10 cellular contexts compared by ENCODE assay signal in genomic region chr9:125066839-125067619, GRCh38.
DNase-seq lines count a peak whose midpoint lies in the region; ATAC-seq and TF ChIP-seq lines count a peak whose summit lies in the region.
"Had no signal": no experiment of that assay in that cellular context is flagged by ENCODE, and none has a peak within 500 bp of the region (broad histone marks: within the 10 kb centered on the region; RNA-seq: fewer than 3 reads in every experiment).

No MANE protein-coding gene starts in this region.

- H3K27ac Mint-ChIP-seq in osteocyte (ENCODE audit: unreplicated experiment), result no peak overlapping the region
- no peak overlapping the region for H3K27ac Mint-ChIP-seq in activated CD8-positive, alpha-beta T cell treated with anti-CD3 and anti-CD28 coated beads for 36 hours

- intact Hi-C loops in activated CD8-positive, alpha-beta T cell treated with anti-CD3 and anti-CD28 coated beads for 36 hours (cut with micrococcal nuclease), result no loop called here
- intact Hi-C loops in PC-9 (cut with micrococcal nuclease; ENCODE audit: unreplicated experiment), result no loop called here

- TF ChIP-seq CTCF in SK-N-SH (IDR thresholded peaks at IDR 0.05) (no peak), foreskin fibroblast (IDR thresholded peaks at IDR 0.05; ENCODE audit: low read depth, low read length) (no peak), osteocyte (IDR thresholded peaks at IDR 0.05) (no peak), PC-9 (conservative IDR thresholded peaks at IDR 0.05) (no peak)
- TF ChIP-seq CTCF in activated CD8-positive, alpha-beta T cell treated with anti-CD3 and anti-CD28 coated beads for 36 hours (IDR thresholded peaks at IDR 0.05), result no peak

- H2AFZ ChIP-seq in SK-N-SH (ENCODE audit: low read depth), result no peak overlapping the region
- no peak overlapping the region for H2AFZ ChIP-seq in PC-9

- TF ChIP-seq EP300 in SK-N-SH (IDR thresholded peaks at IDR 0.05; ENCODE audit: borderline replicate concordance in 1 of 2, low read depth in 1 of 2, low read length in 1 of 2), result no peak

- H3K9ac ChIP-seq in SK-N-SH, result no peak overlapping the region
- H3K9ac ChIP-seq: KMS-11 had no signal

- WGBS in SK-N-SH (ENCODE audit: low lambda C conversion rate), result 68% methylated on average over 10 of the region's 10 CpGs

- DNase-seq in NCI-H510A treated with DMSO at 0.1 percent for 48 hours (lab: John Stamatoyannopoulos, UW) (peak; percentile 52), NCI-H510A (lab: John Stamatoyannopoulos, UW) (no peak), SK-N-SH (no peak), foreskin fibroblast (peak; percentile 4 to 44), osteocyte (ENCODE audit: extremely low spot score, unreplicated experiment) (no peak), PC-9 (no peak)
- DNase-seq in activated CD8-positive, alpha-beta T cell treated with anti-CD3 and anti-CD28 coated beads for 36 hours, result no peak
- DNase-seq: activated effector memory CD4-positive, alpha-beta T cell treated with anti-CD3 and anti-CD28 coated beads, Interleukin-2, amount 50 U/mL, for 16 hours had no signal

- H3K4me3 Mint-ChIP-seq in osteocyte (ENCODE audit: unreplicated experiment), result no peak overlapping the region
- H3K4me3 Mint-ChIP-seq in activated CD8-positive, alpha-beta T cell treated with anti-CD3 and anti-CD28 coated beads for 36 hours, result no peak overlapping the region

- ATAC-seq in activated CD8-positive, alpha-beta T cell treated with anti-CD3 and anti-CD28 coated beads for 36 hours, result no peak

- TF ChIP-seq RAD21 in SK-N-SH (IDR thresholded peaks at IDR 0.05; ENCODE audit: low read length), result no peak

- CTCF ChIA-PET in SK-N-SH (lab: Yijun Ruan, JAX) (no interaction called here), PC-9 (lab: Charles Lee) (no interaction called here)
- CTCF ChIA-PET in activated CD8-positive, alpha-beta T cell treated with anti-CD3 and anti-CD28 coated beads for 36 hours (lab: Charles Lee), result no interaction called here

- H3K36me3 ChIP-seq in SK-N-SH (replicated peaks in 1 of 2; ENCODE audit: control insufficient read depth in 1 of 2, insufficient read depth in 2 of 2, low read length in 1 of 2), result peaks cover 0 to 6% of the 10 kb centered on the region in 2 experiments
- H3K36me3 ChIP-seq in PC-9 (ENCODE audit: low read depth), result 0 out of 2 replicates have a peak, but pooled peaks cover 3% of the 10 kb centered on the region

- H3K9me3 Mint-ChIP-seq in osteocyte (ENCODE audit: unreplicated experiment), result no peaks in the 10 kb centered on the region
- H3K9me3 Mint-ChIP-seq in activated CD8-positive, alpha-beta T cell treated with anti-CD3 and anti-CD28 coated beads for 36 hours, result no peaks in the 10 kb centered on the region

- H3K27ac ChIP-seq in SK-N-SH (ENCODE audit: low read depth in 2 of 2, low read length in 1 of 2) (peak overlapping the region in 1 of 2 experiments; percentile 33; a peak in 1 of 4 replicates), skin epidermis (peak overlapping the region in 11 of 21 experiments; percentile 9 to 71 (median 44)), PC-9 (no peak overlapping the region)
- H3K27ac ChIP-seq: KMS-11 had no signal

- no peak overlapping the region for H3K4me3 ChIP-seq in SK-N-SH (ENCODE audit: low read depth in 2 of 2, low read length in 1 of 2)
- H3K4me3 ChIP-seq in foreskin fibroblast (ENCODE audit: low read depth in 1 of 2, low read length in 2 of 2), result no peak overlapping the region
- no peak overlapping the region for H3K4me3 ChIP-seq in skin epidermis
- H3K4me3 ChIP-seq in PC-9, result no peak overlapping the region

- H3K9me3 ChIP-seq in SK-N-SH (peaks cover 4% of the 10 kb centered on the region; the same call in 1 of the 2 replicates), PC-9 (ENCODE audit: insufficient read depth, low read depth) (no peaks in the 10 kb centered on the region)

- no peaks in the 10 kb centered on the region for H4K20me1 ChIP-seq in SK-N-SH (ENCODE audit: insufficient read depth)
- no peaks in the 10 kb centered on the region for H4K20me1 ChIP-seq in PC-9 (ENCODE audit: insufficient read depth)

- H3K27me3 ChIP-seq in SK-N-SH (ENCODE audit: insufficient read depth) (no peaks in the 10 kb centered on the region), PC-9 (ENCODE audit: insufficient read depth, low read depth) (no peaks in the 10 kb centered on the region)

- H3K9me2 ChIP-seq in SK-N-SH, result no peaks in the 10 kb centered on the region
- no peaks in the 10 kb centered on the region for H3K9me2 ChIP-seq in PC-9 (ENCODE audit: insufficient read depth)

- POLR2A ChIA-PET in SK-N-SH (lab: Yijun Ruan, JAX), result no interaction called here
- POLR2A ChIA-PET in activated CD8-positive, alpha-beta T cell treated with anti-CD3 and anti-CD28 coated beads for 36 hours (lab: Charles Lee), result no interaction called here
- POLR2A ChIA-PET in PC-9 (lab: Charles Lee; ENCODE audit: unreplicated experiment), result interaction anchor here (0.6 kb wide), 1 partner anchor 18 kb away, joined by 11 read pairs; no protein-coding TSS in a partner anchor

- no TSS peak for BruUV-seq in PC-9 (replicated peaks; lab: Mats Ljungman, UMichigan)

- peaks cover 2% of the 10 kb centered on the region for H3K36me3 Mint-ChIP-seq in osteocyte (ENCODE audit: unreplicated experiment)
- no peaks in the 10 kb centered on the region for H3K36me3 Mint-ChIP-seq in activated CD8-positive, alpha-beta T cell treated with anti-CD3 and anti-CD28 coated beads for 36 hours (ENCODE audit: low read depth)

- no peaks in the 10 kb centered on the region for H3F3A ChIP-seq in SK-N-SH (replicated peaks; ENCODE audit: insufficient read depth)
- H3F3A ChIP-seq in PC-9 (ENCODE audit: insufficient read depth, low read depth), result no peaks in the 10 kb centered on the region

- no peaks in the 10 kb centered on the region for H3K4me1 Mint-ChIP-seq in osteocyte (ENCODE audit: unreplicated experiment)
- H3K4me1 Mint-ChIP-seq in activated CD8-positive, alpha-beta T cell treated with anti-CD3 and anti-CD28 coated beads for 36 hours (ENCODE audit: low read depth), result no peaks in the 10 kb centered on the region

- no peaks in the 10 kb centered on the region for H3K27me3 Mint-ChIP-seq in osteocyte (ENCODE audit: unreplicated experiment)
- no peaks in the 10 kb centered on the region for H3K27me3 Mint-ChIP-seq in activated CD8-positive, alpha-beta T cell treated with anti-CD3 and anti-CD28 coated beads for 36 hours

- no peaks in the 10 kb centered on the region for H3K79me2 ChIP-seq in SK-N-SH (ENCODE audit: insufficient read depth)
- no peaks in the 10 kb centered on the region for H3K79me2 ChIP-seq in PC-9 (ENCODE audit: low read depth)

- peaks cover 0 to 3% of the 10 kb centered on the region in 2 experiments; a peak in 2 of 4 replicates for H3K4me1 ChIP-seq in SK-N-SH (ENCODE audit: control insufficient read depth in 1 of 2, insufficient read depth in 2 of 2, low read depth in 1 of 2, low read length in 1 of 2)
- H3K4me1 ChIP-seq in PC-9 (replicated peaks; ENCODE audit: insufficient read depth), result no peaks in the 10 kb centered on the region

- H3K4me2 ChIP-seq in SK-N-SH (no peak overlapping the region), PC-9 (no peak overlapping the region)
- H3K4me2 ChIP-seq: KMS-11 had no signal

TF ChIP-seq in SK-N-SH, 30 proteins besides CTCF, POLR2A, EP300 and RAD21:
- no peak for TF ChIP-seq TAF1 (IDR thresholded peaks at IDR 0.05; ENCODE audit: borderline replicate concordance, low read depth, low read length)
- peak; percentile 57; the same call in 1 of the 2 replicates for TF ChIP-seq MAX (IDR thresholded peaks at IDR 0.05; ENCODE audit: low read depth)
- TF ChIP-seq POLR2AphosphoS5 (IDR thresholded peaks at IDR 0.05; ENCODE audit: low read depth, low read length), result no peak
- TF ChIP-seq GABPA (IDR thresholded peaks at IDR 0.05; ENCODE audit: low read depth), result no peak
- TF ChIP-seq PBX3 (IDR thresholded peaks at IDR 0.05), result peak; percentile 38; the same call in 1 of the 2 replicates
- TF ChIP-seq, protein P1, sequence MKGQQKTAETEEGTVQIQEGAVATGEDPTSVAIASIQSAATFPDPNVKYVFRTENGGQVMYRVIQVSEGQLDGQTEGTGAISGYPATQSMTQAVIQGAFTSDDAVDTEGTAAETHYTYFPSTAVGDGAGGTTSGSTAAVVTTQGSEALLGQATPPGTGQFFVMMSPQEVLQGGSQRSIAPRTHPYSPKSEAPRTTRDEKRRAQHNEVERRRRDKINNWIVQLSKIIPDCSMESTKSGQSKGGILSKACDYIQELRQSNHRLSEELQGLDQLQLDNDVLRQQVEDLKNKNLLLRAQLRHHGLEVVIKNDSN (IDR thresholded peaks at IDR 0.05; ENCODE audit: borderline replicate concordance, low read depth), result no peak; the same call in 1 of the 2 replicates
- TF ChIP-seq TCF12 (IDR thresholded peaks at IDR 0.05), result peak; percentile 37; the same call in 1 of the 2 replicates

Comparison
In these comparisons a context has a peak if more than half of its experiments do, and no peak if none do; other contexts are left out.
1. DNase-seq: peak in NCI-H510A treated with DMSO at 0.1 percent for 48 hours (single experiment) and foreskin fibroblast (2 of 2); none in NCI-H510A (single experiment), SK-N-SH (single experiment), osteocyte (single experiment), activated CD8-positive, alpha-beta T cell treated with anti-CD3 and anti-CD28 coated beads for 36 hours (single experiment) and PC-9 (0 of 2).